1 cellular context compared by ENCODE assay signal in genomic region chr5:74953961-74954720, GRCh38.
TF ChIP-seq lines count a peak whose summit lies in the region.

No MANE protein-coding gene starts in this region.

TF ChIP-seq in GM23338, 12 proteins besides CTCF, POLR2A, EP300 and RAD21 (continued from another document):
- TF ChIP-seq REST (IDR thresholded peaks at IDR 0.05; ENCODE audit: unreplicated experiment) (no peak), ZNF462 (CRISPR knock-in tag; IDR thresholded peaks at IDR 0.05) (no peak), NANOG (IDR thresholded peaks at IDR 0.05; ENCODE audit: borderline replicate concordance) (no peak), STAT1 (IDR thresholded peaks at IDR 0.05; ENCODE audit: unreplicated experiment) (no peak), EZH2 (IDR thresholded peaks at IDR 0.05; ENCODE audit: low read depth, unreplicated experiment) (no peak)
